ENCODE assay signal across 18 cellular contexts in the genomic region with DNA sequence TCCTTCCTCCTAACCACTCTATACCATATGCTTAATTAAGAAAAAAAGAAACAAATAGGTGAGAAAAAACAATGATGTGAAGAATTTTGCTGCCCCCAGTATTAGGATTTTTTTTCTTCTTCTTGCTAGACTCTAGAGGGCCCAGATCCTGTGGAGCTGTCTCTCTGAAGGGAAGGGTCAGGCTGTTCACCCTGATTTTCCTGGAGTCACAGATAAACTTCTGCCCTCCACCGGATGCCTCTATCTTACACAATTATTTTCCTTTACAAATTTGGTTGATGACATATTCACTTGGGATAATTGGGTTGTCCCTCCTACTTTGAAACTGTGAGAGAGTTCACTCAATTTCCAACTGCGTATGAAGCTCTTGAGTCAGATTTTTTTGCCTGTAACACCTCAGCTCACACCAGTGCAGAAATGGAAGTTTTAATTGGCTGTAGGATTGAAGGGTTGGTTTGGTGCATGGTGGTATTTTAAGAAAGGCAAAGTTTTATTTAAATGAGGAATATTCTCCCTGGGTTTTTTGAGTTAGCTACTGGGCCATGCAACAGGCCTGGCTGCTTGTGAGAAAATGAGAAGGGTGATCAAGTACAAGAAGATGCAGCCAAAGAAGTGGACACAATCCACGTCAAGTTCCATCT.
DNase-seq lines count a peak whose midpoint lies in the region; ATAC-seq, FAIRE-seq and TF ChIP-seq lines count a peak whose summit lies in the region.
"Had no signal": no experiment of that assay in that cellular context is flagged by ENCODE, and none has a peak within 500 bp of the region (broad histone marks: within the 10 kb centered on the region; RNA-seq: fewer than 3 reads in every experiment).

No MANE protein-coding gene starts in this region.

- H3K27ac ChIP-seq in left ventricle myocardium inferior (replicated peaks) (no peak overlapping the region), Karpas-422 (ENCODE audit: low read length) (peak overlapping the region; percentile 99), kidney (ENCODE audit: low read depth in 2 of 2, low read length in 2 of 2) (peak overlapping the region; percentile 27 to 80), vagina (peak overlapping the region; percentile 32)
- H3K27ac ChIP-seq: BLaER1 treated with 17β-estradiol and CSF1 and Interleukin-3, amounts not matched to agents 10 nM and 100 nM; GM23248; HL-60 had no signal

- H3K9me3 ChIP-seq in left ventricle myocardium inferior (replicated peaks): peaks cover 9% of the 10 kb centered on the region
- H3K9me3 ChIP-seq in Karpas-422 (ENCODE audit: low read length): 0 out of 2 replicates have a peak, but pooled peaks cover 3% of the 10 kb centered on the region
- H3K9me3 ChIP-seq in kidney (ENCODE audit: control insufficient read depth in 1 of 2, low read length in 2 of 2): peaks cover 0 to 8% of the 10 kb centered on the region in 2 donors
- H3K9me3 ChIP-seq in vagina: peaks cover 4% of the 10 kb centered on the region

- intact Hi-C loops in left cardiac atrium (cut with DNase I) (no loop called here), left ventricle myocardium inferior (cut with micrococcal nuclease) (no loop called here), kidney (cut with DNase I) (no loop called here), vagina (cut with DNase I) (no loop called here)

- H3K27me3 ChIP-seq in left ventricle myocardium inferior (ENCODE audit: low read depth): no peaks in the 10 kb centered on the region
- no peaks in the 10 kb centered on the region for H3K27me3 ChIP-seq in Karpas-422 (ENCODE audit: low read length)
- H3K27me3 ChIP-seq in vagina: no peaks in the 10 kb centered on the region
- H3K27me3 ChIP-seq: BLaER1 treated with 17β-estradiol and CSF1 and Interleukin-3, amounts not matched to agents 10 nM and 100 nM had no signal

- no peak for TF ChIP-seq POLR2A in vagina (IDR thresholded peaks at IDR 0.05)

- peaks cover 34% of the 10 kb centered on the region for H3K79me2 ChIP-seq in Karpas-422 (ENCODE audit: low read length)

- H2AFZ ChIP-seq in Karpas-422 (ENCODE audit: low read length): no peak overlapping the region
- H2AFZ ChIP-seq: GM23248 had no signal

- TF ChIP-seq CTCF in left ventricle myocardium inferior (IDR thresholded peaks at IDR 0.05; ENCODE audit: borderline replicate concordance) (no peak), kidney (IDR thresholded peaks at IDR 0.05; ENCODE audit: borderline replicate concordance, extremely low read depth, insufficient read depth) (no peak), vagina (IDR thresholded peaks at IDR 0.05) (no peak)

- no peaks in the 10 kb centered on the region for H4K20me1 ChIP-seq in Karpas-422 (ENCODE audit: insufficient read depth, low read depth, low read length)
- H4K20me1 ChIP-seq: BLaER1 treated with 17β-estradiol and CSF1 and Interleukin-3, amounts not matched to agents 10 nM and 100 nM had no signal

- ATAC-seq in left cardiac atrium (peak; percentile 48 to 77), HG02798 (IDR thresholded peaks at IDR 0.05; ENCODE audit: poor library complexity, unreplicated experiment) (no peak), SK-N-SH treated with all-trans-retinoic acid at 6 μM for 48 hours (no peak)
- ATAC-seq: GM12878 had no signal

- H3K9me2 ChIP-seq in Karpas-422 (replicated peaks; ENCODE audit: insufficient read depth, low read length): no peaks in the 10 kb centered on the region

- H3K4me3 ChIP-seq in left ventricle myocardium inferior (no peak overlapping the region), Karpas-422 (ENCODE audit: low read length) (peak overlapping the region; percentile 48), kidney (ENCODE audit: low read length in 2 of 2) (no peak overlapping the region), vagina (no peak overlapping the region)
- H3K4me3 ChIP-seq: BLaER1 treated with 17β-estradiol and CSF1 and Interleukin-3, amounts not matched to agents 10 nM and 100 nM; GM12878; GM23248 had no signal

- H3K9ac ChIP-seq in Karpas-422 (ENCODE audit: low read length): peak overlapping the region; percentile 74
- no peak overlapping the region for H3K9ac ChIP-seq in kidney (ENCODE audit: low read length in 2 of 2)
- H3K9ac ChIP-seq: BLaER1 treated with 17β-estradiol and CSF1 and Interleukin-3, amounts not matched to agents 10 nM and 100 nM; GM23248 had no signal

- H3K4me1 ChIP-seq in left ventricle myocardium inferior: no peaks in the 10 kb centered on the region
- peaks cover 93% of the 10 kb centered on the region for H3K4me1 ChIP-seq in Karpas-422 (ENCODE audit: low read length)
- peaks cover 0 to 2% of the 10 kb centered on the region in 2 donors for H3K4me1 ChIP-seq in kidney (ENCODE audit: control insufficient read depth in 1 of 2, insufficient read depth in 1 of 2, low read depth in 1 of 2, low read length in 2 of 2)
- no peaks in the 10 kb centered on the region for H3K4me1 ChIP-seq in vagina
- H3K4me1 ChIP-seq: BLaER1 treated with 17β-estradiol and CSF1 and Interleukin-3, amounts not matched to agents 10 nM and 100 nM had no signal

- peak overlapping the region; percentile 74 for H3K4me2 ChIP-seq in Karpas-422 (ENCODE audit: low read depth, low read length, poor library complexity, severe bottlenecking)
- H3K4me2 ChIP-seq: BLaER1 treated with 17β-estradiol and CSF1 and Interleukin-3, amounts not matched to agents 10 nM and 100 nM had no signal

- no peak for FAIRE-seq in kidney (lab: Jason Lieb, UNC)
- FAIRE-seq: GM12878, GM18507 had no signal

- no peaks in the 10 kb centered on the region for H3K36me3 ChIP-seq in left ventricle myocardium inferior
- H3K36me3 ChIP-seq in Karpas-422 (ENCODE audit: insufficient read depth, low read length): peaks cover 15% of the 10 kb centered on the region; the same call in 1 of the 2 replicates
- H3K36me3 ChIP-seq in kidney (ENCODE audit: control insufficient read depth in 1 of 2, insufficient read depth in 2 of 2, low read length in 2 of 2): no peaks in the 10 kb centered on the region
- no peaks in the 10 kb centered on the region for H3K36me3 ChIP-seq in vagina

- no peak for DNase-seq in left cardiac atrium
- no peak for DNase-seq in left ventricle myocardium inferior
- peak; percentile 96 for DNase-seq in Karpas-422
- DNase-seq in kidney: no peak
- DNase-seq in vagina (ENCODE audit: extremely low spot score in 2 of 2): no peak
- DNase-seq: ACHN; Calu3; CD4-positive, CD25-positive, alpha-beta regulatory T cell; DMS 273 treated with DMSO at 0.1 percent for 48 hours; GM23248; H7; IMR-90 had no signal

TF ChIP-seq in SK-N-SH treated with all-trans-retinoic acid at 6 μM for 48 hours, 23 proteins besides CTCF, POLR2A, EP300 and RAD21:
- no peak for TF ChIP-seq POU6F1 (CRISPR knock-in tag; IDR thresholded peaks at IDR 0.05; ENCODE audit: borderline replicate concordance, low read depth)
- TF ChIP-seq TCF4 (CRISPR knock-in tag; IDR thresholded peaks at IDR 0.05; ENCODE audit: borderline replicate concordance): no peak
- TF ChIP-seq ZNF70 (CRISPR knock-in tag; IDR thresholded peaks at IDR 0.05): no peak
- TF ChIP-seq ZNF565 (CRISPR knock-in tag; conservative IDR thresholded peaks at IDR 0.05; ENCODE audit: low read depth): no peak
- no peak for TF ChIP-seq ARNTL (CRISPR knock-in tag; IDR thresholded peaks at IDR 0.05; ENCODE audit: borderline replicate concordance, low read depth)

Comparison
In these comparisons a context has a peak if more than half of its experiments do, and no peak if none do; other contexts are left out.
1. ATAC-seq: peak in left cardiac atrium (2 of 2); none in HG02798 (single experiment) and SK-N-SH treated with all-trans-retinoic acid at 6 μM for 48 hours (single experiment).